9 cellular contexts compared by ENCODE assay signal in genomic region chr17:63523256-63523869, GRCh38. TPM values are rescaled to one million over a fixed set of nuclear protein-coding genes. Genes with fewer than 3 reads are reported as not detected.
DNase-seq lines count a peak whose midpoint lies in the region; ATAC-seq and TF ChIP-seq lines count a peak whose summit lies in the region.
"Had no signal": no experiment of that assay in that cellular context is flagged by ENCODE, and none has a peak within 500 bp of the region (broad histone marks: within the 10 kb centered on the region; RNA-seq: fewer than 3 reads in every experiment).

KCNH6 (plus strand) TSS chr17:63523358; CDS start chr17:63523414, 56 bp downstream.

- no peak within 1 kb of the TSS for H3K27ac ChIP-seq in BLaER1
- H3K27ac ChIP-seq in coronary artery = no peak within 1 kb of the TSS

- H3K27ac Mint-ChIP-seq in naive thymus-derived CD8-positive, alpha-beta T cell = peak within 1 kb of the TSS in 2 of 10 donors; percentile 18 to 28

- peak; percentile 7 for ATAC-seq in HG02938 (IDR thresholded peaks at IDR 0.05; ENCODE audit: unreplicated experiment)
- no peak for ATAC-seq in naive thymus-derived CD8-positive, alpha-beta T cell

- H3K4me3 ChIP-seq in BLaER1 (no peak within 1 kb of the TSS), coronary artery (peak within 1 kb of the TSS; percentile 53)

- no peaks in the 10 kb centered on the region for H3K36me3 ChIP-seq in BLaER1

- no peaks in the 10 kb centered on the region for H3K9me3 Mint-ChIP-seq in naive thymus-derived CD8-positive, alpha-beta T cell

- peaks cover 4 to 10% (median 8%) of the 10 kb centered on the region in 4 donors for H3K4me1 Mint-ChIP-seq in naive thymus-derived CD8-positive, alpha-beta T cell

- H3K9ac ChIP-seq in BLaER1 = no peak within 1 kb of the TSS

- H4K20me1 ChIP-seq in BLaER1 = peaks cover 49% of the 10 kb centered on the region; the same call in 1 of the 2 replicates

- peaks cover 15 to 40% (median 28%) of the 10 kb centered on the region in 5 donors for H3K27me3 Mint-ChIP-seq in naive thymus-derived CD8-positive, alpha-beta T cell

- H3K4me3 Mint-ChIP-seq in naive thymus-derived CD8-positive, alpha-beta T cell = peak within 1 kb of the TSS in 6 of 10 donors; percentile 3 to 55 (median 45)

- POLR2A ChIA-PET in naive thymus-derived CD8-positive, alpha-beta T cell (lab: Charles Lee) = no interaction called here

- H3K4me2 ChIP-seq in BLaER1 = peak within 1 kb of the TSS; percentile 45

- H3K27me3 ChIP-seq in BLaER1 = no peaks in the 10 kb centered on the region

- DNase-seq in coronary artery (ENCODE audit: low spot score) = no peak
- no peak for DNase-seq in naive thymus-derived CD8-positive, alpha-beta T cell
- no peak for DNase-seq in NCI-H226
- DNase-seq in stimulated activated CD4-positive, alpha-beta T cell treated with anti-CD3 and anti-CD28 coated beads, Interleukin-4, amount 100 ng/mL, for 24 hours = no peak
- no peak for DNase-seq in inferior parietal cortex (ENCODE audit: extremely low spot score)
- DNase-seq in NCI-H1417 treated with DMSO at 0.1 percent for 48 hours (lab: John Stamatoyannopoulos, UW) = no peak

- no peaks in the 10 kb centered on the region for H3K9me3 ChIP-seq in BLaER1

- H3K4me1 ChIP-seq in BLaER1 = no peaks in the 10 kb centered on the region

- no peaks in the 10 kb centered on the region for H3K36me3 Mint-ChIP-seq in naive thymus-derived CD8-positive, alpha-beta T cell
- H3K36me3 Mint-ChIP-seq: naive thymus-derived CD4-positive, alpha-beta T cell had no signal

- TF ChIP-seq CTCF in coronary artery (IDR thresholded peaks at IDR 0.05) = no peak

RNA-seq across cellular contexts. Expression of gene KCNH6, which starts in this region (rescaled TPM):
- total RNA-seq in naive thymus-derived CD8-positive, alpha-beta T cell = not detected
- not detected for polyA plus RNA-seq in naive thymus-derived CD8-positive, alpha-beta T cell
- total RNA-seq: naive thymus-derived CD4-positive, alpha-beta T cell had no signal
- polyA plus RNA-seq: naive thymus-derived CD4-positive, alpha-beta T cell had no signal
